In genomic region chr2:52210611-52211010, GRCh38 we compare ENCODE assay signal across 5 cellular contexts.
"Had no signal": no experiment of that assay in that cellular context is flagged by ENCODE, and none has a peak within 500 bp of the region (broad histone marks: within the 10 kb centered on the region; RNA-seq: fewer than 3 reads in every experiment).

No MANE protein-coding gene starts in this region.

- DNase-seq: H9, HCEC 1CT had no signal

- ATAC-seq: GM23338, HepG2, K562 had no signal
